In the genomic region with DNA sequence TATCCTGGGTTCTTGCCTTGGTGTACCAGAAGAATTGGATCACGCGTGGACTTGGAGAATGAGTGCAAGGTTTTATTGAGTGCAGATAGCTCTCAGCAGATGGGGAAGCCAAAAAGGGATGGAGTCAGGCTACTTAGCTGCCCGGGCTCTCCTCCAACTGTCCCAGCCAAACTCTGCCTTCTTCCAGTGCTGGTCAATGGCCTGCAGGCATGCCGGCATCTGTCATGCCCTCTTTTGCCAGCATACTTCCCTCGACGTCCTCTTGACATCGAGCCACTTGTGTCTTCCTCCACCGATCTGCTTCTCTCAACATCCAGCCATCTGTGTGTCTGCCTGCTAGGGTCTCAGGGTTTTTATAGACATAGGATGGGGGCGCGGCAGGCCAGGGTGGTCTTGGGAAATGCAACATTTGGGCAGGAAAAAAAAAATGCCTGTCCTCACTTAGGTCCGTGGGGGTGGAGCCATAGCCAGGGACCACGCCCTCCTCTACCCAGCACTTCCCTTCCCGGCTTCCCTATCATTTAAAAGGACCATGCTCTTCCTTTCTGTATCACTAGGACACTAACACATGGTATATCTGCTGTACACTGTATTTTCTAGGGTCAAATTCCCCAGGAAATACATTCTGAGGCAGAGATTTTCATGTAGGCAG, we compare ENCODE assay signal across 27 cellular contexts. TPM values are rescaled to one million over a fixed set of nuclear protein-coding genes. Genes with fewer than 3 reads are reported as not detected.
A peak's percentile ranks its signal among the peaks of the same experiment; 100 is the strongest.
DNase-seq lines count a peak whose midpoint lies in the region; ATAC-seq and TF ChIP-seq lines count a peak whose summit lies in the region.
"Had no signal": no experiment of that assay in that cellular context is flagged by ENCODE, and none has a peak within 500 bp of the region (broad histone marks: within the 10 kb centered on the region; RNA-seq: fewer than 3 reads in every experiment).

No MANE protein-coding gene starts in this region.

- no peak overlapping the region for H3K27ac ChIP-seq in right atrium auricular region
- H3K27ac ChIP-seq in right cardiac atrium (ENCODE audit: low read length): no peak overlapping the region
- no peak overlapping the region for H3K27ac ChIP-seq in aorta (ENCODE audit: low read depth in 1 of 2, low read length in 2 of 2)
- H3K27ac ChIP-seq: 22Rv1, ascending aorta, coronary artery, upper lobe of right lung had no signal

- H3K27me3 ChIP-seq in right atrium auricular region (no peaks in the 10 kb centered on the region), right cardiac atrium (ENCODE audit: control insufficient read depth, insufficient read depth) (no peaks in the 10 kb centered on the region), aorta (ENCODE audit: control insufficient read depth in 1 of 2, insufficient read depth in 2 of 2, low read length in 1 of 2) (no peaks in the 10 kb centered on the region)
- H3K27me3 ChIP-seq: ascending aorta, upper lobe of right lung had no signal

- no peak overlapping the region for H3K4me3 ChIP-seq in right atrium auricular region
- no peak overlapping the region for H3K4me3 ChIP-seq in right cardiac atrium (ENCODE audit: low read length)
- no peak overlapping the region for H3K4me3 ChIP-seq in aorta (ENCODE audit: low read length in 2 of 2)
- H3K4me3 ChIP-seq: ascending aorta, coronary artery, upper lobe of right lung had no signal

- no peaks in the 10 kb centered on the region for H3K9me3 ChIP-seq in right atrium auricular region
- no peaks in the 10 kb centered on the region for H3K9me3 ChIP-seq in right cardiac atrium (ENCODE audit: control insufficient read depth, low read length)
- H3K9me3 ChIP-seq in aorta (ENCODE audit: control insufficient read depth, low read length): no peaks in the 10 kb centered on the region
- H3K9me3 ChIP-seq: ascending aorta, upper lobe of right lung had no signal

- no peak for TF ChIP-seq CTCF in right atrium auricular region (IDR thresholded peaks at IDR 0.05)
- no peak for TF ChIP-seq CTCF in GM13977 (IDR thresholded peaks at IDR 0.05; ENCODE audit: extremely low read depth, insufficient read depth, missing control alignments)

- intact Hi-C loops in Right ventricle myocardium inferior (cut with DNase I): no loop called here
- intact Hi-C loops in right cardiac atrium (cut with DNase I): no loop called here
- intact Hi-C loops in aorta (cut with DNase I): no loop called here

- H3K36me3 ChIP-seq in right atrium auricular region (no peaks in the 10 kb centered on the region), aorta (ENCODE audit: control insufficient read depth in 1 of 2, insufficient read depth in 2 of 2, low read length in 1 of 2) (no peaks in the 10 kb centered on the region)
- H3K36me3 ChIP-seq: ascending aorta, upper lobe of right lung had no signal

- DNase-seq in Right ventricle myocardium inferior (ENCODE audit: missing footprints): no peak
- no peak for DNase-seq in right atrium auricular region (ENCODE audit: low spot score)
- peak; percentile 91 for DNase-seq in cerebellar cortex (ENCODE audit: low spot score)
- DNase-seq in right cardiac atrium: peak; percentile 62 to 89 (median 83)
- peak in 1 of 2 donors; percentile 62 for DNase-seq in aorta
- no peak for DNase-seq in GM13977 (ENCODE audit: low spot score)
- no peak for DNase-seq in NCI-H2171 treated with DMSO at 0.1 percent for 48 hours (lab: John Stamatoyannopoulos, UW)
- DNase-seq: activated CD4-positive, alpha-beta T cell treated with anti-CD3 and anti-CD28 coated beads, Interleukin-2, amount 10 ng/mL, durations not matched to agents 7 days and 5 days; activated effector memory CD4-positive, alpha-beta T cell treated with anti-CD3 and anti-CD28 coated beads, Interleukin-2, amount 50 U/mL, for 16 hours; activated naive CD8-positive, alpha-beta T cell treated with anti-CD3 and anti-CD28 coated beads for 36 hours; activated T-cell treated with anti-CD3 and anti-CD28 coated beads, Interleukin-2, amount 50 U/mL, for 24 hours; Calu3; effector memory CD8-positive, alpha-beta T cell; glutamatergic neuron; KBM-7; natural killer cell; NCI-H1105 treated with DMSO at 0.1 percent for 48 hours; NCI-H1930; NCI-H82; small intestine; stimulated activated naive CD8-positive, alpha-beta T cell treated with anti-CD3 and anti-CD28 coated beads, Interleukin-15, Interleukin-2, amounts not matched to agents 100 U/mL and 50 U/mL, for 24 hours; T-cell; upper lobe of right lung had no signal

- 60% methylated on average over 13 of the region's 13 CpGs for WGBS in right cardiac atrium
- 42 to 52% methylated on average over 13 of the region's 13 CpGs for WGBS in aorta, 2 donors

- in situ Hi-C loops in GM13977 (cut with MboI; ENCODE audit: low pct_unique_long_range_greater_than_20kb, low sequenced_read_pairs, unreplicated experiment): no loop called here

- peak; percentile 85 for ATAC-seq in Right ventricle myocardium inferior
- peak; percentile 71 to 84 for ATAC-seq in right cardiac atrium
- ATAC-seq in aorta (ENCODE audit: low FRiP score): peak; percentile 59
- ATAC-seq in HG03135 (IDR thresholded peaks at IDR 0.05; ENCODE audit: unreplicated experiment): no peak
- ATAC-seq: effector memory CD8-positive, alpha-beta T cell; natural killer cell; stimulated activated naive CD8-positive, alpha-beta T cell treated with anti-CD3 and anti-CD28 coated beads, Interleukin-15, Interleukin-2, amounts not matched to agents 100 U/mL and 50 U/mL, for 24 hours; T-cell; upper lobe of right lung had no signal

- peaks cover 0 to 11% of the 10 kb centered on the region in 2 donors for H3K4me1 ChIP-seq in right atrium auricular region
- peaks cover 5% of the 10 kb centered on the region for H3K4me1 ChIP-seq in right cardiac atrium (ENCODE audit: control insufficient read depth, insufficient read depth, low read length)
- no peaks in the 10 kb centered on the region for H3K4me1 ChIP-seq in aorta (ENCODE audit: control insufficient read depth in 1 of 2, insufficient read depth in 2 of 2, low read length in 2 of 2)
- H3K4me1 ChIP-seq: upper lobe of right lung had no signal

RNA-seq across cellular contexts. Expression of gene BCAR3, which starts 47.0 kb away (rescaled TPM):
- total RNA-seq in Right ventricle myocardium inferior (17.8 TPM), right atrium auricular region (10 to 100 TPM; 12.7 to 19.3 TPM), right cardiac atrium (10 to 100 TPM; 12.5 to 17.4 (median 15.0) TPM), aorta (10 to 100 TPM; 18.4 to 24.1 TPM)
- polyA plus RNA-seq in right cardiac atrium (10.1 TPM), aorta (10 to 100 TPM in 1 of 2 donors, 1 to 10 TPM in 1; 8.4 to 13.7 TPM)

Comparison
In these comparisons a context has a peak if more than half of its experiments do, and no peak if none do; other contexts are left out.
1. DNase-seq: peak in cerebellar cortex (single experiment) and right cardiac atrium (3 of 3); none in Right ventricle myocardium inferior (single experiment), right atrium auricular region (single experiment), GM13977 (single experiment) and NCI-H2171 treated with DMSO at 0.1 percent for 48 hours (single experiment).